In genomic region chr10:34290412-34291082, GRCh38 we compare ENCODE assay signal across 13 cellular contexts.
A peak's percentile ranks its signal among the peaks of the same experiment; 100 is the strongest.
DNase-seq lines count a peak whose midpoint lies in the region; ATAC-seq and TF ChIP-seq lines count a peak whose summit lies in the region.
"Had no signal": no experiment of that assay in that cellular context is flagged by ENCODE, and none has a peak within 500 bp of the region (broad histone marks: within the 10 kb centered on the region; RNA-seq: fewer than 3 reads in every experiment).

No MANE protein-coding gene starts in this region.

- peaks cover 5% of the 10 kb centered on the region for H3K27me3 Mint-ChIP-seq in activated CD4-positive, alpha-beta memory T cell treated with anti-CD3 and anti-CD28 coated beads, Interleukin-2, amount 10 ng/mL, durations not matched to agents 7 days and 5 days
- H3K27me3 Mint-ChIP-seq: activated B cell treated with CpG ODN at 0.5 μM for 24 hours had no signal

- H3K9me3 ChIP-seq in AG04450 (ENCODE audit: control insufficient read depth, insufficient read depth, low read length) = no peaks in the 10 kb centered on the region
- H3K9me3 ChIP-seq: BLaER1, spleen had no signal

- TF ChIP-seq POLR2A in NB4 (IDR thresholded peaks at IDR 0.05; ENCODE audit: extremely low read depth, insufficient read length) = no peak

- H3K4me3 ChIP-seq in AG04450 (ENCODE audit: low read depth, low read length) = no peak overlapping the region
- H3K4me3 ChIP-seq in NB4 (ENCODE audit: low read depth, low read length) = no peak overlapping the region
- H3K4me3 ChIP-seq: BLaER1, spleen had no signal

- H3K9me3 Mint-ChIP-seq in activated CD4-positive, alpha-beta memory T cell treated with anti-CD3 and anti-CD28 coated beads, Interleukin-2, amount 10 ng/mL, durations not matched to agents 7 days and 5 days = no peaks in the 10 kb centered on the region
- H3K9me3 Mint-ChIP-seq: activated B cell treated with CpG ODN at 0.5 μM for 24 hours; activated T-cell treated with anti-CD3 and anti-CD28 coated beads, Interleukin-2, amount 50 U/mL, for 72 hours had no signal

- H3K27me3 ChIP-seq in AG04450 (ENCODE audit: control insufficient read depth, insufficient read depth, low read length) = no peaks in the 10 kb centered on the region
- H3K27me3 ChIP-seq: BLaER1, spleen had no signal

- no peak overlapping the region for H3K4me3 Mint-ChIP-seq in activated CD4-positive, alpha-beta memory T cell treated with anti-CD3 and anti-CD28 coated beads, Interleukin-2, amount 10 ng/mL, durations not matched to agents 7 days and 5 days
- H3K4me3 Mint-ChIP-seq: activated B cell treated with CpG ODN at 0.5 μM for 24 hours; activated T-cell treated with anti-CD3 and anti-CD28 coated beads, Interleukin-2, amount 50 U/mL, for 72 hours had no signal

- CTCF ChIA-PET in AG04450 (lab: Charles Lee) = interaction anchor here (1.5 kb wide), 1 partner anchor 348 kb away, joined by 5 read pairs; no protein-coding TSS in a partner anchor
- CTCF ChIA-PET in activated CD4-positive, alpha-beta memory T cell treated with anti-CD3 and anti-CD28 coated beads, Interleukin-2, amount 10 ng/mL, durations not matched to agents 7 days and 5 days (lab: Charles Lee) = no interaction called here

- no peak overlapping the region for H3K27ac Mint-ChIP-seq in activated CD4-positive, alpha-beta memory T cell treated with anti-CD3 and anti-CD28 coated beads, Interleukin-2, amount 10 ng/mL, durations not matched to agents 7 days and 5 days
- H3K27ac Mint-ChIP-seq: activated B cell treated with CpG ODN at 0.5 μM for 24 hours; activated T-cell treated with anti-CD3 and anti-CD28 coated beads, Interleukin-2, amount 50 U/mL, for 72 hours had no signal

- no peak for ATAC-seq in HG03025 (IDR thresholded peaks at IDR 0.05; ENCODE audit: low FRiP score, unreplicated experiment)

- H3K4me1 Mint-ChIP-seq in activated CD4-positive, alpha-beta memory T cell treated with anti-CD3 and anti-CD28 coated beads, Interleukin-2, amount 10 ng/mL, durations not matched to agents 7 days and 5 days = peaks cover 16% of the 10 kb centered on the region
- H3K4me1 Mint-ChIP-seq: activated B cell treated with CpG ODN at 0.5 μM for 24 hours had no signal

- no peaks in the 10 kb centered on the region for H3K36me3 Mint-ChIP-seq in activated CD4-positive, alpha-beta memory T cell treated with anti-CD3 and anti-CD28 coated beads, Interleukin-2, amount 10 ng/mL, durations not matched to agents 7 days and 5 days (ENCODE audit: low read depth)

- DNase-seq in AG04450 (ENCODE audit: low read depth, low spot score) = peak; percentile 65
- peak; percentile 0 for DNase-seq in NB4 (ENCODE audit: low read depth)
- peak; percentile 87 for DNase-seq in fibroblast of gingiva (ENCODE audit: low read depth)
- peak; percentile 33 for DNase-seq in myocyte (ENCODE audit: low read depth)
- DNase-seq in mesenteric fat pad (ENCODE audit: low spot score) = no peak
- no peak for DNase-seq in NCI-H524 treated with DMSO at 0.1 percent for 48 hours (lab: John Stamatoyannopoulos, UW)
- DNase-seq in activated CD4-positive, alpha-beta memory T cell treated with anti-CD3 and anti-CD28 coated beads, Interleukin-2, amount 10 ng/mL, durations not matched to agents 7 days and 5 days = no peak
- DNase-seq: activated B cell treated with CpG ODN at 0.5 μM for 24 hours; activated T-cell treated with anti-CD3 and anti-CD28 coated beads, Interleukin-2, amount 50 U/mL, for 72 hours; glutamatergic neuron; spleen had no signal

- POLR2A ChIA-PET in AG04450 (lab: Yijun Ruan, JAX) = interaction anchor here (0.8 kb wide), 1 partner anchor 290 kb away, joined by 3 read pairs; no protein-coding TSS in a partner anchor
- POLR2A ChIA-PET in activated CD4-positive, alpha-beta memory T cell treated with anti-CD3 and anti-CD28 coated beads, Interleukin-2, amount 10 ng/mL, durations not matched to agents 7 days and 5 days (lab: Charles Lee) = no interaction called here

- TF ChIP-seq CTCF in AG04450 (IDR thresholded peaks at IDR 0.05; ENCODE audit: low read depth, low read length) (no peak), NB4 (IDR thresholded peaks at IDR 0.05; ENCODE audit: low read depth, low read length) (no peak)

- no peak overlapping the region for H3K27ac ChIP-seq in AG04450 (ENCODE audit: low read depth, low read length)
- H3K27ac ChIP-seq: BLaER1, spleen had no signal

Comparison
In these comparisons a context has a peak if more than half of its experiments do, and no peak if none do; other contexts are left out.
1. DNase-seq: peak in AG04450 (single experiment), NB4 (single experiment), fibroblast of gingiva (single experiment) and myocyte (single experiment); none in mesenteric fat pad (single experiment), NCI-H524 treated with DMSO at 0.1 percent for 48 hours (single experiment) and activated CD4-positive, alpha-beta memory T cell treated with anti-CD3 and anti-CD28 coated beads, Interleukin-2, amount 10 ng/mL, durations not matched to agents 7 days and 5 days (single experiment).